ENCODE assay signal across 1 cellular context in genomic region chr7:29146082-29146706, GRCh38.
TF ChIP-seq lines count a peak whose summit lies in the region.

TSS of gene CPVL (minus strand) at chr7:29146537. CDS start at chr7:29121061, 25,476 bp downstream.

TF ChIP-seq in HEK293, 187 proteins besides CTCF, POLR2A, EP300 and RAD21 (continued from another document and continues in another):
- TF ChIP-seq ZBTB6 (tag by site-specific recombination; IDR thresholded peaks at IDR 0.05): 0 out of 2 replicates have a peak, but pooled peaks have one; percentile 29
- TF ChIP-seq ZNF560 (tag by site-specific recombination; IDR thresholded peaks at IDR 0.05; ENCODE audit: borderline replicate concordance): no peak
- no peak for TF ChIP-seq TSHZ1 (tag by site-specific recombination; IDR thresholded peaks at IDR 0.05; ENCODE audit: borderline replicate concordance)
- no peak for TF ChIP-seq ZNF645 (tag by site-specific recombination; IDR thresholded peaks at IDR 0.05)
- TF ChIP-seq ZNF785 (tag by site-specific recombination; IDR thresholded peaks at IDR 0.05): no peak
- no peak for TF ChIP-seq ZNF561 (tag by site-specific recombination; IDR thresholded peaks at IDR 0.05; ENCODE audit: borderline replicate concordance)
- peak; percentile 47 for TF ChIP-seq KLF17 (tag by site-specific recombination; IDR thresholded peaks at IDR 0.05)
- TF ChIP-seq OVOL3 (tag by site-specific recombination; IDR thresholded peaks at IDR 0.05): no peak
- TF ChIP-seq PATZ1 (tag by site-specific recombination; IDR thresholded peaks at IDR 0.05): no peak; the same call in 1 of the 2 replicates
- TF ChIP-seq ZNF600 (tag by site-specific recombination; IDR thresholded peaks at IDR 0.05): 0 out of 2 replicates have a peak, but pooled peaks have one; percentile 19
- TF ChIP-seq ZNF138 (tag by site-specific recombination; IDR thresholded peaks at IDR 0.05; ENCODE audit: borderline replicate concordance): no peak
- no peak for TF ChIP-seq REST (tag by site-specific recombination; IDR thresholded peaks at IDR 0.05)
- no peak for TF ChIP-seq ZNF146 (tag by site-specific recombination; IDR thresholded peaks at IDR 0.05)
- peak; percentile 70; the same call in 1 of the 2 replicates for TF ChIP-seq KLF16 (tag by site-specific recombination; IDR thresholded peaks at IDR 0.05)
- no peak for TF ChIP-seq ATF2 (tag by site-specific recombination; IDR thresholded peaks at IDR 0.05; ENCODE audit: low read depth)
- TF ChIP-seq ZNF239 (tag by site-specific recombination; IDR thresholded peaks at IDR 0.05): no peak
- no peak for TF ChIP-seq ZNF404 (tag by site-specific recombination; IDR thresholded peaks at IDR 0.05)
- TF ChIP-seq TCF7L2 (IDR thresholded peaks at IDR 0.05; ENCODE audit: borderline replicate concordance, low read depth, low read length): no peak
- 0 out of 2 replicates have a peak, but pooled peaks have one; percentile 22 for TF ChIP-seq ZBTB8A (tag by site-specific recombination; IDR thresholded peaks at IDR 0.05)
- TF ChIP-seq ZNF292 (tag by site-specific recombination; IDR thresholded peaks at IDR 0.05; ENCODE audit: borderline replicate concordance, low read depth): no peak
- TF ChIP-seq ZNF280D (tag by site-specific recombination; IDR thresholded peaks at IDR 0.05): no peak
- TF ChIP-seq ZNF174 (tag by site-specific recombination; IDR thresholded peaks at IDR 0.05): no peak
- peak; percentile 33 for TF ChIP-seq KLF9 (tag by site-specific recombination; IDR thresholded peaks at IDR 0.05; ENCODE audit: low read depth)
- no peak for TF ChIP-seq ZSCAN18 (tag by site-specific recombination; IDR thresholded peaks at IDR 0.05)
- TF ChIP-seq ZNF555 (tag by site-specific recombination; conservative IDR thresholded peaks at IDR 0.05): no peak
- no peak for TF ChIP-seq ZNF658 (tag by site-specific recombination; IDR thresholded peaks at IDR 0.05)
- no peak for TF ChIP-seq ZNF837 (tag by site-specific recombination; IDR thresholded peaks at IDR 0.05)
- no peak for TF ChIP-seq PRDM6 (tag by site-specific recombination; IDR thresholded peaks at IDR 0.05)
- TF ChIP-seq ZNF37A (tag by site-specific recombination; IDR thresholded peaks at IDR 0.05): no peak
- TF ChIP-seq ZNF639 (tag by site-specific recombination; IDR thresholded peaks at IDR 0.05): no peak
- TF ChIP-seq ZNF629 (tag by site-specific recombination; IDR thresholded peaks at IDR 0.05): peak; percentile 26; the same call in 1 of the 2 replicates
- no peak for TF ChIP-seq ZBTB1 (tag by site-specific recombination; IDR thresholded peaks at IDR 0.05)
- TF ChIP-seq ZNF792 (tag by site-specific recombination; IDR thresholded peaks at IDR 0.05): no peak
- no peak for TF ChIP-seq ZNF10 (tag by site-specific recombination; IDR thresholded peaks at IDR 0.05)
